Comparison of ENCODE assay signal across 20 cellular contexts in the genomic region with DNA sequence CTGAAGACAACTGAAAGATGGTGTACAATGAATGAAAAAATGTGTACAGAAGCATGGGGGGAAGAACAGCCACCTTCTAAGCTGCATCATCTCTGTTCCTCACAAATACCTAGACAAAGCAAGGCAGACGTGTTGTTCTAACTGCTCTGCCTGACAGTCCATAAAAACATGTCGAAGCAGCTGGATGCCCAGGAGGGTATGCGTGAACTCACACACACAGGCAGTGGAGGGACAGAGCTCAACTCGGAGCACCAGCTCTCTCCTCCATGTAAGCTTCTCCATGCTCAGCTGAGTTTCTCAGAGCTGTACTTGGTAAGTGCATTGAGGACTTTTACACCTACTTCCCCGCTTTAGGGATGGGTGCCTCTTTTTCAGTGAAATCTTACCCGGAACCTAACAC.
"Had no signal": no experiment of that assay in that cellular context is flagged by ENCODE, and none has a peak within 500 bp of the region (broad histone marks: within the 10 kb centered on the region; RNA-seq: fewer than 3 reads in every experiment).

No MANE protein-coding gene starts in this region.

- H3K27me3 ChIP-seq: MG63 had no signal

- DNase-seq: KBM-7, MG63, NCI-H1092 treated with DMSO at 0.1 percent for 48 hours, NCI-H1436, NCI-H187, NCI-H2029, NCI-H2081 treated with DMSO at 0.1 percent for 48 hours, NCI-H2171, NCI-H345, NCI-H446 treated with DMSO at 0.1 percent for 48 hours, NCI-H510A treated with DMSO at 0.1 percent for 48 hours, NCI-H526 treated with DMSO at 0.1 percent for 48 hours, NCI-H774, PC-3, SHP77, SK-N-SH, SW 1271 had no signal

- ATAC-seq: Panc1, PC-3 had no signal

- H3K4me3 ChIP-seq: MG63 had no signal

- H3K9ac ChIP-seq: SK-N-SH had no signal

- H3K9me3 ChIP-seq: MG63, SK-N-SH had no signal

- H3K27ac ChIP-seq: HL-60, RWPE1 had no signal

- H3K4me2 ChIP-seq: SK-N-SH had no signal

- H3K36me3 ChIP-seq: MG63 had no signal
